In genomic region chr1:6082430-6082971, GRCh38 we compare ENCODE assay signal across 2 cellular contexts.
TF ChIP-seq lines count a peak whose summit lies in the region.

No MANE protein-coding gene starts in this region.

TF ChIP-seq in Ishikawa, 13 proteins besides CTCF, POLR2A, EP300 and RAD21 (continued from another document):
- TF ChIP-seq REST (IDR thresholded peaks at IDR 0.05; ENCODE audit: low read depth) (no peak), ZBTB7A (IDR thresholded peaks at IDR 0.05; ENCODE audit: low read depth) (no peak), YY1 (IDR thresholded peaks at IDR 0.05; ENCODE audit: low read depth) (no peak), EGR1 (IDR thresholded peaks at IDR 0.05) (no peak), TEAD4 (IDR thresholded peaks at IDR 0.05) (no peak), TCF12 (IDR thresholded peaks at IDR 0.05; ENCODE audit: low read depth) (no peak)

TF ChIP-seq in H1, 55 proteins besides CTCF, POLR2A, EP300 and RAD21 (continued from another document):
- TF ChIP-seq CHD7 (IDR thresholded peaks at IDR 0.05; ENCODE audit: insufficient replicate concordance, low read length) = no peak
- no peak for TF ChIP-seq TAF1 (IDR thresholded peaks at IDR 0.05; ENCODE audit: low read depth, low read length)
